20 cellular contexts compared by ENCODE assay signal in the genomic region with DNA sequence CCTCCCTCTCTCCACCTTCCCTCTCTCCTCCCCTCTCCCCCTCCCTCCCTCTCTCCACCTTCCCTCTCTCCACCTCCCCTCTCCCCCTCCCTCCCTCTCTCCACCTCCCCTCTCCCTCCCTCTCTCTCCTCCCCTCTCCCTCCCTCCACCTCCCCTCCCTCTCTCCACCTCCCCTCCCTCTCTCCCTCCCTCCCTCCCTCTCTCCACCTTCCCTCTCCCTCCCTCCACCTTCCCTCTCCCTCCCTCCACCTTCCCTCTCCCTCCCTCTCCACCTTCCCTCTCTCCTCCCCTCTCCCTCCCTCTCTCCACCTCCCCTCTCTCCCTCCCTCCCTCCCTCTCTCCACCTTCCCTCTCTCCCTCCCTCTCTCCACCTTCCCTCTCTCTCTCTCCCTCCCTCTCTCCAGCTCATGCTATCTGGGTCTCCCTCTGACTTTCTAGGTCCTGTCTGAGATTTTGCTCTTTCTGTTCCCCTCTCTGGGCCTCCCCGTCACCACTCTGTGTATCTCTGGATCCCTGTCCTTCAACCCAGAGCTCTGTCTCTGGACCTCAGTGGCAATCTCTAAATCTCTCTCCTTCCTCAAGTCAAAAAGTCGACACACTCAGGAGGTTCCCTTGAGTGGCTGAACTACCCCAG. TPM values are rescaled to one million over a fixed set of nuclear protein-coding genes. Genes with fewer than 3 reads are reported as not detected.
DNase-seq lines count a peak whose midpoint lies in the region; ATAC-seq and TF ChIP-seq lines count a peak whose summit lies in the region.
"Had no signal": no experiment of that assay in that cellular context is flagged by ENCODE, and none has a peak within 500 bp of the region (broad histone marks: within the 10 kb centered on the region; RNA-seq: fewer than 3 reads in every experiment).

No MANE protein-coding gene starts in this region.

- no peak for DNase-seq in CD4-positive, alpha-beta T cell
- DNase-seq in amniotic epithelial cell (ENCODE audit: low read depth) (peak; percentile 47), immature natural killer cell (no peak), tibial artery (no peak), SJCRH30 (no peak), NCI-H1092 (lab: John Stamatoyannopoulos, UW) (no peak)
- DNase-seq: activated CD4-positive, alpha-beta T cell treated with anti-CD3 and anti-CD28 coated beads for 4 hours; activated CD8-positive, alpha-beta memory T cell treated with anti-CD3 and anti-CD28 coated beads, Interleukin-2, amount 50 U/mL, for 4 hours; activated effector memory CD4-positive, alpha-beta T cell treated with Interleukin-2 at 50 U/mL for 16 hours; amniotic stem cell; HCEC 1CT; KBM-7; left ventricle myocardium superior had no signal

- no peaks in the 10 kb centered on the region for H3K27me3 ChIP-seq in CD4-positive, alpha-beta T cell (ENCODE audit: control insufficient read depth, insufficient read depth, low read length)
- H3K27me3 ChIP-seq in tibial artery (no peaks in the 10 kb centered on the region), SJCRH30 (no peaks in the 10 kb centered on the region)
- H3K27me3 ChIP-seq: suprapubic skin, vagina had no signal

- intact Hi-C loops in CD4-positive, alpha-beta T cell (cut with DNase I, micrococcal nuclease), result no loop called here
- intact Hi-C loops in tibial artery (cut with DNase I; ENCODE audit: low total_unique reads), result no loop called here

- H3K27ac Mint-ChIP-seq in CD4-positive, alpha-beta T cell, result peak overlapping the region; percentile 61
- peak overlapping the region in 4 of 6 donors; percentile 12 to 80 (median 74) for H3K27ac Mint-ChIP-seq in immature natural killer cell
- H3K27ac Mint-ChIP-seq: dendritic cell treated with granulocyte-macrophage colony-stimulating factor and Interleukin-4, amounts not matched to agents 40 ng/mL and 50 ng/mL, for 4 days had no signal

- H3K36me3 ChIP-seq in HEK293 (ENCODE audit: control insufficient read depth in 2 of 2, insufficient read depth in 1 of 2, low read length in 2 of 2), result peaks cover 13 to 30% of the 10 kb centered on the region in 2 experiments
- peaks cover 7 to 42% (median 23%) of the 10 kb centered on the region in 3 donors for H3K36me3 ChIP-seq in tibial artery
- H3K36me3 ChIP-seq in SJCRH30, result 0 out of 2 replicates have a peak, but pooled peaks cover 2% of the 10 kb centered on the region

- H3K27ac ChIP-seq in CD4-positive, alpha-beta T cell (ENCODE audit: low read depth, low read length), result peak overlapping the region; percentile 1
- H3K27ac ChIP-seq in HEK293 (ENCODE audit: extremely low read depth, low read depth, low read length) (peak overlapping the region; percentile 22; the same call in 1 of the 2 replicates), tibial artery (no peak overlapping the region), SJCRH30 (no peak overlapping the region)
- H3K27ac ChIP-seq: neutrophil, prostate gland, suprapubic skin, vagina had no signal

- H3K4me1 ChIP-seq in HEK293 (ENCODE audit: control insufficient read depth, insufficient read depth, low read length) (peaks cover 11% of the 10 kb centered on the region), tibial artery (peaks cover 0 to 18% (median 16%) of the 10 kb centered on the region in 4 donors), SJCRH30 (no peaks in the 10 kb centered on the region)

- POLR2A ChIA-PET in CD4-positive, alpha-beta T cell (lab: Charles Lee), result interaction anchor here (0.7 kb wide), 1 partner anchor 58 kb away, joined by 3 read pairs; no protein-coding TSS in a partner anchor
- POLR2A ChIA-PET in HEK293 (lab: Yijun Ruan, JAX), result interaction anchor here (0.6 kb wide), 1 partner anchor 9 kb away, joined by 4 read pairs; no protein-coding TSS in a partner anchor

- no peak overlapping the region for H3K4me3 Mint-ChIP-seq in CD4-positive, alpha-beta T cell
- H3K4me3 Mint-ChIP-seq in immature natural killer cell, result peak overlapping the region in 1 of 5 donors; percentile 40
- H3K4me3 Mint-ChIP-seq: dendritic cell treated with granulocyte-macrophage colony-stimulating factor and Interleukin-4, amounts not matched to agents 40 ng/mL and 50 ng/mL, for 4 days had no signal

- H3K36me3 Mint-ChIP-seq in CD4-positive, alpha-beta T cell (ENCODE audit: low read depth), result peaks cover 20% of the 10 kb centered on the region
- no peaks in the 10 kb centered on the region for H3K36me3 Mint-ChIP-seq in immature natural killer cell

- peaks cover 24% of the 10 kb centered on the region for H3K4me1 Mint-ChIP-seq in CD4-positive, alpha-beta T cell (ENCODE audit: low read depth)
- peaks cover 19 to 21% of the 10 kb centered on the region in 2 donors for H3K4me1 Mint-ChIP-seq in immature natural killer cell

- TF ChIP-seq CTCF in CD4-positive, alpha-beta T cell (IDR thresholded peaks at IDR 0.05), result no peak
- TF ChIP-seq CTCF in HEK293 (tag by site-specific recombination; IDR thresholded peaks at IDR 0.05) (no peak), tibial artery (IDR thresholded peaks at IDR 0.05) (no peak)

- H3K4me3 ChIP-seq in HEK293 (ENCODE audit: low read depth, low read length) (no peak overlapping the region), tibial artery (no peak overlapping the region), SJCRH30 (no peak overlapping the region)
- H3K4me3 ChIP-seq: prostate gland, suprapubic skin, vagina had no signal

- ATAC-seq in CD4-positive, alpha-beta T cell (ENCODE audit: poor library complexity), result no peak
- ATAC-seq: left ventricle myocardium superior had no signal

- CTCF ChIA-PET in CD4-positive, alpha-beta T cell (lab: Charles Lee), result no interaction called here
- CTCF ChIA-PET in HEK293 (lab: Yijun Ruan, JAX), result no interaction called here

- no peaks in the 10 kb centered on the region for H3K27me3 Mint-ChIP-seq in CD4-positive, alpha-beta T cell
- H3K27me3 Mint-ChIP-seq in immature natural killer cell (ENCODE audit: low read depth in 3 of 3), result peaks cover 8 to 19% (median 14%) of the 10 kb centered on the region in 3 donors
- H3K27me3 Mint-ChIP-seq: CD4-positive, CD25-positive, alpha-beta regulatory T cell had no signal

- no peaks in the 10 kb centered on the region for H3K9me3 ChIP-seq in CD4-positive, alpha-beta T cell (ENCODE audit: control insufficient read depth, low read length)
- H3K9me3 ChIP-seq in HEK293 (ENCODE audit: control insufficient read depth, insufficient read depth, low read depth, low read length) (peaks cover 2% of the 10 kb centered on the region), tibial artery (no peaks in the 10 kb centered on the region), SJCRH30 (replicated peaks) (no peaks in the 10 kb centered on the region)
- H3K9me3 ChIP-seq: neutrophil, prostate gland, suprapubic skin, vagina had no signal

- H3K9me3 Mint-ChIP-seq in CD4-positive, alpha-beta T cell, result no peaks in the 10 kb centered on the region
- H3K9me3 Mint-ChIP-seq in immature natural killer cell, result no peaks in the 10 kb centered on the region
- H3K9me3 Mint-ChIP-seq: CD4-positive, CD25-positive, alpha-beta regulatory T cell; dendritic cell treated with granulocyte-macrophage colony-stimulating factor and Interleukin-4, amounts not matched to agents 40 ng/mL and 50 ng/mL, for 4 days had no signal

TF ChIP-seq in HEK293, 187 proteins besides CTCF, POLR2A, EP300 and RAD21:
- peak; percentile 91; the same call in 1 of the 2 replicates for TF ChIP-seq ZNF169 (tag by site-specific recombination; IDR thresholded peaks at IDR 0.05)
- TF ChIP-seq ZBTB21 (tag by site-specific recombination; IDR thresholded peaks at IDR 0.05), result no peak
- peak; percentile 9; the same call in 1 of the 2 replicates for TF ChIP-seq SP3 (tag by site-specific recombination; IDR thresholded peaks at IDR 0.05)

RNA-seq across cellular contexts. Expression of gene CNOT3, which starts 3.5 kb away (rescaled TPM):
- total RNA-seq in CD4-positive, alpha-beta T cell, result 10 to 100 TPM; 26.7 to 28.7 TPM
- 10 to 100 TPM in 1 of 3 donors, 1 to 10 TPM in 2; 2.8 to 13.3 (median 4.0) TPM for polyA plus RNA-seq in immature natural killer cell
- total RNA-seq in SJCRH30 (2014; rRNA removed; shearing (Covaris generic)), result 27.5 and 27.6 TPM in 2 replicates

RNA-seq across cellular contexts. Expression of gene PRPF31, which starts 18.5 kb away (rescaled TPM):
- 10 to 100 TPM; 52.9 to 55.9 TPM for total RNA-seq in CD4-positive, alpha-beta T cell
- 10 to 100 TPM; 61.0 to 81.0 (median 72.7) TPM for polyA plus RNA-seq in immature natural killer cell
- total RNA-seq in SJCRH30 (2014; rRNA removed; shearing (Covaris generic)), result 65.6 and 67.3 TPM in 2 replicates

RNA-seq across cellular contexts. Expression of gene TFPT, which starts 18.6 kb away (rescaled TPM):
- total RNA-seq in CD4-positive, alpha-beta T cell, result 10 to 100 TPM; 10.1 to 11.2 TPM
- polyA plus RNA-seq in immature natural killer cell, result 10 to 100 TPM; 20.1 to 26.4 (median 20.6) TPM
- 10.0 and 10.3 TPM in 2 replicates for total RNA-seq in SJCRH30 (2014; rRNA removed; shearing (Covaris generic))

RNA-seq across cellular contexts. Expression of gene LENG1, which starts 25.4 kb away (rescaled TPM):
- total RNA-seq in CD4-positive, alpha-beta T cell, result 10 to 100 TPM; 14.4 to 16.0 TPM
- 10 to 100 TPM in 2 of 3 donors, 1 to 10 TPM in 1; 2.6 to 14.0 (median 13.5) TPM for polyA plus RNA-seq in immature natural killer cell
- 5.6 and 6.8 TPM in 2 replicates for total RNA-seq in SJCRH30 (2014; rRNA removed; shearing (Covaris generic))

RNA-seq across cellular contexts. Expression of gene NDUFA3, which starts 31.4 kb away (rescaled TPM):
- total RNA-seq in CD4-positive, alpha-beta T cell, result 10 to 100 TPM; 63.0 to 63.5 TPM
- polyA plus RNA-seq in immature natural killer cell, result 100 to 1,000 TPM; 367 to 704 (median 506) TPM
- total RNA-seq in SJCRH30 (2014; rRNA removed; shearing (Covaris generic)), result 40.4 and 62.0 TPM in 2 replicates

Comparison
In these comparisons a context has a peak if more than half of its experiments do, and no peak if none do; other contexts are left out.
1. H3K27ac ChIP-seq: peak in CD4-positive, alpha-beta T cell (single experiment) and HEK293 (single experiment); none in tibial artery (0 of 2) and SJCRH30 (single experiment).